1 cellular context compared by ENCODE assay signal in the genomic region with DNA sequence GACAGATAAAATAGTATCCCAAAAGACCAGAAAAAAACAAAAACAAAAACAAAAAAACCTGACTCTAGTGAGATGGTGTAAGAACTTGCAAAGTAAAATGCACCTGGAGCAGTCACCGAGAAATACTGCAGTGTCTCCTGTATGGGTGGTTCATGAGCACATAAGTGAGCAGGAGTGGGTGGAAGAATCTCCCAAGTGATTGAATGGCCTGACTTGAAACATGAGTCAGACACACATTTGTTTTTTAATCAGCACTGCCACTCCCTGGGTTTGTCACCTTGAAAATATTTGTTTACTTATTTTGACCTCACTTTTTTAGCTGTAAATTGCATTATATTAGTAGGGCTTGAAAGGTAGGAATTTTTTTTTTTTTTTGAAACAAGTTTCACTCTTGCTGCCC.
TF ChIP-seq lines count a peak whose summit lies in the region.

No MANE protein-coding gene starts in this region.

TF ChIP-seq in WTC11, 78 proteins besides CTCF, POLR2A, EP300 and RAD21 (continued from another document):
- TF ChIP-seq, protein P1, sequence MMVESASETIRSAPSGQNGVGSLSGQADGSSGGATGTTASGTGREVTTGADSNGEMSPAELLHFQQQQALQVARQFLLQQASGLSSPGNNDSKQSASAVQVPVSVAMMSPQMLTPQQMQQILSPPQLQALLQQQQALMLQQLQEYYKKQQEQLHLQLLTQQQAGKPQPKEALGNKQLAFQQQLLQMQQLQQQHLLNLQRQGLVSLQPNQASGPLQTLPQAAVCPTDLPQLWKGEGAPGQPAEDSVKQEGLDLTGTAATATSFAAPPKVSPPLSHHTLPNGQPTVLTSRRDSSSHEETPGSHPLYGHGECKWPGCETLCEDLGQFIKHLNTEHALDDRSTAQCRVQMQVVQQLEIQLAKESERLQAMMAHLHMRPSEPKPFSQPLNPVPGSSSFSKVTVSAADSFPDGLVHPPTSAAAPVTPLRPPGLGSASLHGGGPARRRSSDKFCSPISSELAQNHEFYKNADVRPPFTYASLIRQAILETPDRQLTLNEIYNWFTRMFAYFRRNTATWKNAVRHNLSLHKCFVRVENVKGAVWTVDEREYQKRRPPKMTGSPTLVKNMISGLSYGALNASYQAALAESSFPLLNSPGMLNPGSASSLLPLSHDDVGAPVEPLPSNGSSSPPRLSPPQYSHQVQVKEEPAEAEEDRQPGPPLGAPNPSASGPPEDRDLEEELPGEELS (CRISPR knock-in tag; IDR thresholded peaks at IDR 0.05) = no peak
- no peak for TF ChIP-seq ZBTB21 (CRISPR knock-in tag; IDR thresholded peaks at IDR 0.05; ENCODE audit: borderline replicate concordance)
- TF ChIP-seq PRRX2 (CRISPR knock-in tag; IDR thresholded peaks at IDR 0.05) = no peak
- no peak for TF ChIP-seq FOXP1 (CRISPR knock-in tag; IDR thresholded peaks at IDR 0.05; ENCODE audit: borderline replicate concordance)
- no peak for TF ChIP-seq TEAD1 (CRISPR knock-in tag; IDR thresholded peaks at IDR 0.05)
- no peak for TF ChIP-seq ZNF232 (CRISPR knock-in tag; IDR thresholded peaks at IDR 0.05)
